ENCODE assay signal across 1 cellular context in the genomic region with DNA sequence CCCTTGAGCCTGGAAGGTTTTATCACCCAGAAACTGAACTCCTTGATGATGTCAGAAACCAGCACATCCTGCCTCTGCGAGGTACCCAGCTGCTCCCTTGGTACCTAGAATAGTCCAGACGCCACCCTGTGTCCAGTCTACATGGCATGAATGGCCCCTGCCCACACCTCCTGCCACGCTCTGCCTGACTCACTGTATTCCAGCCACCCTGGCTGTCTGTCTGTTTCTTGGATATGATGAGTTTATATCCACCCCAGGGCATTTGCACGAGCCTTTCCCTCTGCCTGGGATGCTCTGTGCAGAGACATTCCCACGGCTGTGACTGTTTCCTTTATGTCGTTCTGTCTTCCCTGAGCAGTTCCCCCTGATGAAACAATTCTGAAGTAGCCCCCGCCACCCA.
TF ChIP-seq lines count a peak whose summit lies in the region.

No MANE protein-coding gene starts in this region.

TF ChIP-seq in HCT116, 20 proteins besides CTCF, POLR2A, EP300 and RAD21 (continued from another document):
- TF ChIP-seq, protein P1, sequence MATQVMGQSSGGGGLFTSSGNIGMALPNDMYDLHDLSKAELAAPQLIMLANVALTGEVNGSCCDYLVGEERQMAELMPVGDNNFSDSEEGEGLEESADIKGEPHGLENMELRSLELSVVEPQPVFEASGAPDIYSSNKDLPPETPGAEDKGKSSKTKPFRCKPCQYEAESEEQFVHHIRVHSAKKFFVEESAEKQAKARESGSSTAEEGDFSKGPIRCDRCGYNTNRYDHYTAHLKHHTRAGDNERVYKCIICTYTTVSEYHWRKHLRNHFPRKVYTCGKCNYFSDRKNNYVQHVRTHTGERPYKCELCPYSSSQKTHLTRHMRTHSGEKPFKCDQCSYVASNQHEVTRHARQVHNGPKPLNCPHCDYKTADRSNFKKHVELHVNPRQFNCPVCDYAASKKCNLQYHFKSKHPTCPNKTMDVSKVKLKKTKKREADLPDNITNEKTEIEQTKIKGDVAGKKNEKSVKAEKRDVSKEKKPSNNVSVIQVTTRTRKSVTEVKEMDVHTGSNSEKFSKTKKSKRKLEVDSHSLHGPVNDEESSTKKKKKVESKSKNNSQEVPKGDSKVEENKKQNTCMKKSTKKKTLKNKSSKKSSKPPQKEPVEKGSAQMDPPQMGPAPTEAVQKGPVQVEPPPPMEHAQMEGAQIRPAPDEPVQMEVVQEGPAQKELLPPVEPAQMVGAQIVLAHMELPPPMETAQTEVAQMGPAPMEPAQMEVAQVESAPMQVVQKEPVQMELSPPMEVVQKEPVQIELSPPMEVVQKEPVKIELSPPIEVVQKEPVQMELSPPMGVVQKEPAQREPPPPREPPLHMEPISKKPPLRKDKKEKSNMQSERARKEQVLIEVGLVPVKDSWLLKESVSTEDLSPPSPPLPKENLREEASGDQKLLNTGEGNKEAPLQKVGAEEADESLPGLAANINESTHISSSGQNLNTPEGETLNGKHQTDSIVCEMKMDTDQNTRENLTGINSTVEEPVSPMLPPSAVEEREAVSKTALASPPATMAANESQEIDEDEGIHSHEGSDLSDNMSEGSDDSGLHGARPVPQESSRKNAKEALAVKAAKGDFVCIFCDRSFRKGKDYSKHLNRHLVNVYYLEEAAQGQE (IDR thresholded peaks at IDR 0.05; ENCODE audit: low read depth): no peak
- TF ChIP-seq EGR1 (IDR thresholded peaks at IDR 0.05; ENCODE audit: low read depth) (no peak), ZFX (IDR thresholded peaks at IDR 0.05) (no peak), POLR2AphosphoS5 (IDR thresholded peaks at IDR 0.05; ENCODE audit: low read depth, low read length) (no peak), EZH2 (IDR thresholded peaks at IDR 0.05) (no peak), FOSL1 (IDR thresholded peaks at IDR 0.05; ENCODE audit: low read depth) (no peak), SIN3A (IDR thresholded peaks at IDR 0.05; ENCODE audit: low read depth) (no peak), YY1 (IDR thresholded peaks at IDR 0.05; ENCODE audit: extremely low read depth, insufficient replicate concordance, low read depth, low read length) (no peak), SRF (IDR thresholded peaks at IDR 0.05; ENCODE audit: low read depth) (no peak), JUND (IDR thresholded peaks at IDR 0.05) (no peak), ZNF274 (IDR thresholded peaks at IDR 0.05; ENCODE audit: low read depth, low read length) (no peak), SP1 (IDR thresholded peaks at IDR 0.05; ENCODE audit: low read depth) (no peak), EZH2phosphoT487 (IDR thresholded peaks at IDR 0.05; ENCODE audit: borderline replicate concordance) (no peak), ELF1 (IDR thresholded peaks at IDR 0.05; ENCODE audit: borderline replicate concordance, low read depth) (no peak)
- TF ChIP-seq, protein P2, sequence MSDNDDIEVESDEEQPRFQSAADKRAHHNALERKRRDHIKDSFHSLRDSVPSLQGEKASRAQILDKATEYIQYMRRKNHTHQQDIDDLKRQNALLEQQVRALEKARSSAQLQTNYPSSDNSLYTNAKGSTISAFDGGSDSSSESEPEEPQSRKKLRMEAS (IDR thresholded peaks at IDR 0.05): no peak
- TF ChIP-seq, protein P3, sequence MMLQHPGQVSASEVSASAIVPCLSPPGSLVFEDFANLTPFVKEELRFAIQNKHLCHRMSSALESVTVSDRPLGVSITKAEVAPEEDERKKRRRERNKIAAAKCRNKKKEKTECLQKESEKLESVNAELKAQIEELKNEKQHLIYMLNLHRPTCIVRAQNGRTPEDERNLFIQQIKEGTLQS (IDR thresholded peaks at IDR 0.05): no peak
- TF ChIP-seq, protein P4, sequence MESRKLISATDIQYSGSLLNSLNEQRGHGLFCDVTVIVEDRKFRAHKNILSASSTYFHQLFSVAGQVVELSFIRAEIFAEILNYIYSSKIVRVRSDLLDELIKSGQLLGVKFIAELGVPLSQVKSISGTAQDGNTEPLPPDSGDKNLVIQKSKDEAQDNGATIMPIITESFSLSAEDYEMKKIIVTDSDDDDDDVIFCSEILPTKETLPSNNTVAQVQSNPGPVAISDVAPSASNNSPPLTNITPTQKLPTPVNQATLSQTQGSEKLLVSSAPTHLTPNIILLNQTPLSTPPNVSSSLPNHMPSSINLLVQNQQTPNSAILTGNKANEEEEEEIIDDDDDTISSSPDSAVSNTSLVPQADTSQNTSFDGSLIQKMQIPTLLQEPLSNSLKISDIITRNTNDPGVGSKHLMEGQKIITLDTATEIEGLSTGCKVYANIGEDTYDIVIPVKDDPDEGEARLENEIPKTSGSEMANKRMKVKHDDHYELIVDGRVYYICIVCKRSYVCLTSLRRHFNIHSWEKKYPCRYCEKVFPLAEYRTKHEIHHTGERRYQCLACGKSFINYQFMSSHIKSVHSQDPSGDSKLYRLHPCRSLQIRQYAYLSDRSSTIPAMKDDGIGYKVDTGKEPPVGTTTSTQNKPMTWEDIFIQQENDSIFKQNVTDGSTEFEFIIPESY (IDR thresholded peaks at IDR 0.05; ENCODE audit: extremely low read depth, insufficient replicate concordance, low read length): no peak
TF ChIP-seq in HCT116: peak in this region for 0.
